In the genomic region with DNA sequence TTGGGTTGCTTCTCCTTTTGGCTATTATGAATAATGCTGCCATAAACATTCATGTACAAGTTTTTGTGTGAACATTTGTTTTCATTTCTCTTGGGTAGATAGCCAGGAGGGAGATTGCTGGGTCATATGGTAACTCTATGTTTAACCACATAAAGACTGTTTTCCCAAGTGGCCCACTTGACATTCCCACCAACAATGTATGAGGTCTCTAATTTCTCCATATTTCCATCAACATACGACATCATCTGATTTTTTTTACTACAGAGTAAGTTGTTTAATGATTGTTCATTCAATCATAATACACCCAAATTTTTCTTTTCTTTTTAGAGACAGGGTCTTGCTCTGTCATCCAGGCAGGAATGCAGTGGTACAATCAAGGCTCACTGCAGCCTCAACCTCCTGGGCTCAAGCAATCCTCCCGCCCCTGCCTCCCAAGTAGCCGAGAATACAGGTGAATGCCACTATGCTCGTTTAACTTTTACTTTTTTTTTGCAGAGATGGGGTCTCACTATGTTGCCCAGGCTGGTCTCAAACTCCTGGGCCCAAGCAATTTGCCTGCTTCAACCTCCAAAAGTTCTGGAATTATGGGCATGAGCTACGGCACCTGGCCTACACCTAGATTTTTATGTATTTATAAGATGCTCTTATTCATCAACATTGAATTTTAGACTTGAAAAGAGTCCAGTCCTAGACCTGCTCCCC, we compare ENCODE assay signal across 1 cellular context.
TF ChIP-seq lines count a peak whose summit lies in the region.

No MANE protein-coding gene starts in this region.

TF ChIP-seq in GM12878, 131 proteins besides CTCF, POLR2A, EP300 and RAD21:
- TF ChIP-seq ZNF24 (IDR thresholded peaks at IDR 0.05) (no peak), NR2C2 (IDR thresholded peaks at IDR 0.05; ENCODE audit: borderline replicate concordance, control insufficient read depth, insufficient read length, low read depth) (no peak), HSF1 (IDR thresholded peaks at IDR 0.05; ENCODE audit: low read depth, low read length) (no peak), HDAC6 (IDR thresholded peaks at IDR 0.05; ENCODE audit: unreplicated experiment) (no peak), RCOR1 (conservative IDR thresholded peaks at IDR 0.05; ENCODE audit: low read depth, low read length) (no peak)
- TF ChIP-seq, protein P1, sequence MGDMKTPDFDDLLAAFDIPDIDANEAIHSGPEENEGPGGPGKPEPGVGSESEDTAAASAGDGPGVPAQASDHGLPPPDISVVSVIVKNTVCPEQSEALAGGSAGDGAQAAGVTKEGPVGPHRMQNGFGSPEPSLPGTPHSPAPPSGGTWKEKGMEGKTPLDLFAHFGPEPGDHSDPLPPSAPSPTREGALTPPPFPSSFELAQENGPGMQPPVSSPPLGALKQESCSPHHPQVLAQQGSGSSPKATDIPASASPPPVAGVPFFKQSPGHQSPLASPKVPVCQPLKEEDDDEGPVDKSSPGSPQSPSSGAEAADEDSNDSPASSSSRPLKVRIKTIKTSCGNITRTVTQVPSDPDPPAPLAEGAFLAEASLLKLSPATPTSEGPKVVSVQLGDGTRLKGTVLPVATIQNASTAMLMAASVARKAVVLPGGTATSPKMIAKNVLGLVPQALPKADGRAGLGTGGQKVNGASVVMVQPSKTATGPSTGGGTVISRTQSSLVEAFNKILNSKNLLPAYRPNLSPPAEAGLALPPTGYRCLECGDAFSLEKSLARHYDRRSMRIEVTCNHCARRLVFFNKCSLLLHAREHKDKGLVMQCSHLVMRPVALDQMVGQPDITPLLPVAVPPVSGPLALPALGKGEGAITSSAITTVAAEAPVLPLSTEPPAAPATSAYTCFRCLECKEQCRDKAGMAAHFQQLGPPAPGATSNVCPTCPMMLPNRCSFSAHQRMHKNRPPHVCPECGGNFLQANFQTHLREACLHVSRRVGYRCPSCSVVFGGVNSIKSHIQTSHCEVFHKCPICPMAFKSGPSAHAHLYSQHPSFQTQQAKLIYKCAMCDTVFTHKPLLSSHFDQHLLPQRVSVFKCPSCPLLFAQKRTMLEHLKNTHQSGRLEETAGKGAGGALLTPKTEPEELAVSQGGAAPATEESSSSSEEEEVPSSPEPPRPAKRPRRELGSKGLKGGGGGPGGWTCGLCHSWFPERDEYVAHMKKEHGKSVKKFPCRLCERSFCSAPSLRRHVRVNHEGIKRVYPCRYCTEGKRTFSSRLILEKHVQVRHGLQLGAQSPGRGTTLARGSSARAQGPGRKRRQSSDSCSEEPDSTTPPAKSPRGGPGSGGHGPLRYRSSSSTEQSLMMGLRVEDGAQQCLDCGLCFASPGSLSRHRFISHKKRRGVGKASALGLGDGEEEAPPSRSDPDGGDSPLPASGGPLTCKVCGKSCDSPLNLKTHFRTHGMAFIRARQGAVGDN (IDR thresholded peaks at IDR 0.05) = no peak
